In the genomic region with DNA sequence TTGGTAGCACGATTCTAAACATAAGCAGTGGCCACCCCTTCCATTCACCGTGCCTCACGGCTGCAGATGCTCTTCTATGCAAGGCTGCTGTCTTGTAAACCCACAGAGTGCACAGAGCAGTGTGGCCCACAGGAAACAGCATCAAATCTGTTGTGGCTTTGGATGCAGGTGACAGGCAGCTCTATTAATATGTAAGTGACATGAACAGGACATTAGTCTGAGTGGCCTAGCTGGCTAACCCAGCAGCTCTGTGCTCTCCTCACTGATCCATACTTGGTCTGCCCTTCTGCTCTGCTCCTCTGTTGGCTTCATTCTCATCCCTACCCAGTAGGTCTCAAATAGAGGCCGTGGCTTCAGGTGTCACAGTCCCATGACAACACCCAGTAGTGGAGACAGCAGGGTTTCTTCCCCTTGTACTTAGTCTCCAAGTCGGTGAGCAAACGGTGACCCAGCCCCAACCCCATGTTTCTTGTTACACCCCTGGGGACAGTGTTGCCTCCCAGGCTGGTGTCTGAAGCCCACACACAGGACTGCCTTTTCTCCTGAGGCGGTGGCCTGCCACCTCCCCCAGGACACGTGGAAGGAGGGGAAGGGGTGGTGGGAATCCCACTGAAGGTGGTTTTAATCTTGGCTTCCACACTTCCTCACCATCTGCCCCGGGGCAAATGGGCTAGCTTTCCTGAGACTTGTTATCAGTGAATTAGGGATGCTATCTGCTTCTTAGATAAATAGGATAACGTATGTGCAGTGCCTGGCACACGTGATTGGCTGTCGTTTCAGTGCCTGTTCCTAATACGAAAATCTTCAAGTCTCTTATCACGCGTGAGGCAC, we compare ENCODE assay signal across 17 cellular contexts. TPM values are rescaled to one million over a fixed set of nuclear protein-coding genes. Genes with fewer than 3 reads are reported as not detected.
DNase-seq lines count a peak whose midpoint lies in the region; ATAC-seq, FAIRE-seq and TF ChIP-seq lines count a peak whose summit lies in the region.
"Had no signal": no experiment of that assay in that cellular context is flagged by ENCODE, and none has a peak within 500 bp of the region (broad histone marks: within the 10 kb centered on the region; RNA-seq: fewer than 3 reads in every experiment).

No MANE protein-coding gene starts in this region.

- CTCF ChIA-PET in activated CD8-positive, alpha-beta T cell treated with anti-CD3 and anti-CD28 coated beads for 36 hours (lab: Charles Lee) = interaction anchor here (4.7 kb wide), 1 partner anchor 375 kb away, joined by 23 read pairs; no protein-coding TSS in a partner anchor

- no peaks in the 10 kb centered on the region for H3K36me3 Mint-ChIP-seq in activated CD8-positive, alpha-beta T cell treated with anti-CD3 and anti-CD28 coated beads for 36 hours (ENCODE audit: low read depth)
- H3K36me3 Mint-ChIP-seq: natural killer cell treated with Interleukin-12 subunit alpha and Interleukin-12 subunit beta and Interleukin-15 and Interleukin-18, amount 100 ng/mL, for 72 hours had no signal

- no peaks in the 10 kb centered on the region for H3K36me3 ChIP-seq in kidney (ENCODE audit: control insufficient read depth in 1 of 2, insufficient read depth in 2 of 2, low read length in 2 of 2)
- H3K36me3 ChIP-seq: cardiac muscle cell had no signal

- H3K27ac ChIP-seq in kidney (ENCODE audit: low read depth in 2 of 2, low read length in 2 of 2) = no peak overlapping the region
- H3K27ac ChIP-seq: cardiac muscle cell had no signal

- TF ChIP-seq CTCF in activated CD8-positive, alpha-beta T cell treated with anti-CD3 and anti-CD28 coated beads for 36 hours (IDR thresholded peaks at IDR 0.05) = no peak
- no peak for TF ChIP-seq CTCF in kidney (IDR thresholded peaks at IDR 0.05; ENCODE audit: borderline replicate concordance, extremely low read depth, insufficient read depth)

- H3K4me1 Mint-ChIP-seq in activated CD8-positive, alpha-beta T cell treated with anti-CD3 and anti-CD28 coated beads for 36 hours (ENCODE audit: low read depth) = peaks cover 58% of the 10 kb centered on the region

- no peaks in the 10 kb centered on the region for H3K9me3 ChIP-seq in kidney (ENCODE audit: control insufficient read depth in 1 of 2, low read length in 2 of 2)

- ATAC-seq in HG02938 (IDR thresholded peaks at IDR 0.05; ENCODE audit: unreplicated experiment) = peak; percentile 89
- peak; percentile 54 for ATAC-seq in activated CD8-positive, alpha-beta T cell treated with anti-CD3 and anti-CD28 coated beads for 36 hours
- ATAC-seq: activated T-helper 17 cell treated with anti-CD3 and anti-CD28 coated beads, Interleukin-2, amount 50 U/mL, for 72 hours had no signal

- H3K9me3 Mint-ChIP-seq in activated CD8-positive, alpha-beta T cell treated with anti-CD3 and anti-CD28 coated beads for 36 hours = no peaks in the 10 kb centered on the region
- H3K9me3 Mint-ChIP-seq: activated T-helper 17 cell treated with anti-CD3 and anti-CD28 coated beads, Interleukin-2, amount 50 U/mL, for 72 hours; natural killer cell treated with Interleukin-12 subunit alpha and Interleukin-12 subunit beta and Interleukin-15 and Interleukin-18, amount 100 ng/mL, for 72 hours had no signal

- intact Hi-C loops in activated CD8-positive, alpha-beta T cell treated with anti-CD3 and anti-CD28 coated beads for 36 hours (cut with micrococcal nuclease) = loop anchor here (5.0 kb wide), 1 partner anchor 82 kb away; no protein-coding TSS in a partner anchor
- intact Hi-C loops in kidney (cut with DNase I) = no loop called here

- H3K4me1 ChIP-seq in kidney (ENCODE audit: control insufficient read depth in 1 of 2, insufficient read depth in 1 of 2, low read depth in 1 of 2, low read length in 2 of 2) = peaks cover 0 to 5% of the 10 kb centered on the region in 2 donors

- H3K9ac ChIP-seq in kidney (ENCODE audit: low read length in 2 of 2) = no peak overlapping the region

- peaks cover 10% of the 10 kb centered on the region for H3K27me3 Mint-ChIP-seq in activated CD8-positive, alpha-beta T cell treated with anti-CD3 and anti-CD28 coated beads for 36 hours

- DNase-seq in activated CD8-positive, alpha-beta memory T cell treated with anti-CD3 and anti-CD28 coated beads for 24 hours = peak; percentile 53
- DNase-seq in activated CD8-positive, alpha-beta memory T cell treated with anti-CD3 and anti-CD28 coated beads, Interleukin-2, amount 50 U/mL, for 48 hours = no peak
- no peak for DNase-seq in activated CD8-positive, alpha-beta T cell treated with anti-CD3 and anti-CD28 coated beads for 36 hours
- DNase-seq in superior temporal gyrus (ENCODE audit: extremely low spot score) (peak; percentile 33), NCI-H2029 treated with DMSO at 0.1 percent for 48 hours (lab: John Stamatoyannopoulos, UW) (no peak), NCI-H226 (no peak), kidney (no peak)
- DNase-seq: ACHN; KBM-7; NCI-H2171; stimulated activated CD4-positive, alpha-beta T cell treated with anti-CD3 and anti-CD28 coated beads, Interleukin-12 subunit alpha, Interleukin-12 subunit beta, amount 100 ng/mL, for 4 hours had no signal

- no peak overlapping the region for H3K4me3 ChIP-seq in kidney (ENCODE audit: low read length in 2 of 2)
- H3K4me3 ChIP-seq: cardiac muscle cell had no signal

- no peak overlapping the region for H3K4me3 Mint-ChIP-seq in activated CD8-positive, alpha-beta T cell treated with anti-CD3 and anti-CD28 coated beads for 36 hours
- H3K4me3 Mint-ChIP-seq: activated T-helper 17 cell treated with anti-CD3 and anti-CD28 coated beads, Interleukin-2, amount 50 U/mL, for 72 hours; natural killer cell treated with Interleukin-12 subunit alpha and Interleukin-12 subunit beta and Interleukin-15 and Interleukin-18, amount 100 ng/mL, for 72 hours had no signal

- POLR2A ChIA-PET in activated CD8-positive, alpha-beta T cell treated with anti-CD3 and anti-CD28 coated beads for 36 hours (lab: Charles Lee) = no interaction called here

- no peak overlapping the region for H3K27ac Mint-ChIP-seq in activated CD8-positive, alpha-beta T cell treated with anti-CD3 and anti-CD28 coated beads for 36 hours
- H3K27ac Mint-ChIP-seq: activated T-helper 17 cell treated with anti-CD3 and anti-CD28 coated beads, Interleukin-2, amount 50 U/mL, for 72 hours; natural killer cell treated with Interleukin-12 subunit alpha and Interleukin-12 subunit beta and Interleukin-15 and Interleukin-18, amount 100 ng/mL, for 72 hours had no signal

- FAIRE-seq in kidney (lab: Jason Lieb, UNC) = no peak
- FAIRE-seq: islet of Langerhans had no signal

RNA-seq across cellular contexts. Expression of a gene that starts 6.0 kb away (rescaled TPM):
- 1 to 10 TPM; 1.9 to 2.3 TPM for total RNA-seq in activated CD8-positive, alpha-beta T cell treated with anti-CD3 and anti-CD28 coated beads for 36 hours
- 10.7 TPM for total RNA-seq in kidney
- polyA plus RNA-seq in kidney (ENCODE audit: insufficient read depth, low read depth, low replicate concordance) = 1.7 TPM
- total RNA-seq: G401 had no signal

Comparison
In these comparisons a context has a peak if more than half of its experiments do, and no peak if none do; other contexts are left out.
1. DNase-seq: peak in activated CD8-positive, alpha-beta memory T cell treated with anti-CD3 and anti-CD28 coated beads for 24 hours (single experiment) and superior temporal gyrus (single experiment); none in activated CD8-positive, alpha-beta memory T cell treated with anti-CD3 and anti-CD28 coated beads, Interleukin-2, amount 50 U/mL, for 48 hours (single experiment), activated CD8-positive, alpha-beta T cell treated with anti-CD3 and anti-CD28 coated beads for 36 hours (single experiment), NCI-H2029 treated with DMSO at 0.1 percent for 48 hours (single experiment), NCI-H226 (single experiment) and kidney (single experiment).